9 cellular contexts compared by ENCODE assay signal in genomic region chr16:2884041-2884451, GRCh38. TPM values are rescaled to one million over a fixed set of nuclear protein-coding genes. Genes with fewer than 3 reads are reported as not detected.
A peak's percentile ranks its signal among the peaks of the same experiment; 100 is the strongest.
DNase-seq lines count a peak whose midpoint lies in the region; ATAC-seq, FAIRE-seq and TF ChIP-seq lines count a peak whose summit lies in the region.
"Had no signal": no experiment of that assay in that cellular context is flagged by ENCODE, and none has a peak within 500 bp of the region (broad histone marks: within the 10 kb centered on the region; RNA-seq: fewer than 3 reads in every experiment).

No MANE protein-coding gene starts in this region.

- peak overlapping the region; percentile 81 for H3K27ac Mint-ChIP-seq in astrocyte (ENCODE audit: unreplicated experiment)

- DNase-seq in heart right ventricle: no peak
- DNase-seq in Right ventricle myocardium superior: no peak
- no peak for DNase-seq in astrocyte (ENCODE audit: low read depth)
- peak; percentile 17 for DNase-seq in mesenchymal stem cell
- DNase-seq in aorta: peak in 1 of 2 donors; percentile 67
- no peak for DNase-seq in NCI-H82 (lab: John Stamatoyannopoulos, UW)
- DNase-seq in NCI-H1105 (lab: John Stamatoyannopoulos, UW): no peak

- H2BK5ac ChIP-seq in mesenchymal stem cell (ENCODE audit: low read depth, low read length, poor library complexity, severe bottlenecking): no peak overlapping the region

- H2BK12ac ChIP-seq in mesenchymal stem cell (ENCODE audit: low read length in 2 of 2): no peak overlapping the region

- H3K9me3 ChIP-seq in heart right ventricle (peaks cover 0 to 9% (median 0%) of the 10 kb centered on the region in 11 donors), astrocyte (ENCODE audit: insufficient read depth, low read depth, low read length) (peaks cover 3% of the 10 kb centered on the region), mesenchymal stem cell (ENCODE audit: control insufficient read depth, low read length) (no peaks in the 10 kb centered on the region), aorta (ENCODE audit: control insufficient read depth, low read length) (no peaks in the 10 kb centered on the region)

- peak overlapping the region; percentile 99 for H2AFZ ChIP-seq in astrocyte (ENCODE audit: low read depth, low read length)
- H2AFZ ChIP-seq in mesenchymal stem cell (ENCODE audit: low read depth, low read length): no peak overlapping the region

- H3K79me1 ChIP-seq in mesenchymal stem cell (replicated peaks; ENCODE audit: low read length, poor library complexity, severe bottlenecking): peaks cover 11% of the 10 kb centered on the region

- H3K27me3 ChIP-seq in heart right ventricle: no peaks in the 10 kb centered on the region
- H3K27me3 ChIP-seq in astrocyte (ENCODE audit: insufficient read depth, low read length): no peaks in the 10 kb centered on the region
- no peaks in the 10 kb centered on the region for H3K27me3 ChIP-seq in mesenchymal stem cell (ENCODE audit: control insufficient read depth in 1 of 2, insufficient read depth in 1 of 2, low read length in 2 of 2)
- no peaks in the 10 kb centered on the region for H3K27me3 ChIP-seq in aorta (ENCODE audit: control insufficient read depth in 1 of 2, insufficient read depth in 2 of 2, low read length in 1 of 2)

- peaks cover 3% of the 10 kb centered on the region for H3K36me3 Mint-ChIP-seq in astrocyte (ENCODE audit: low read depth, unreplicated experiment)

- H2BK15ac ChIP-seq in mesenchymal stem cell (ENCODE audit: low read depth, poor library complexity, severe bottlenecking): no peak overlapping the region

- peak overlapping the region in 1 of 2 experiments; percentile 76 for H3K18ac ChIP-seq in mesenchymal stem cell (ENCODE audit: low read depth in 1 of 2, low read length in 2 of 2)

- WGBS in heart right ventricle, 2 donors: 50 to 53% methylated on average over 18 of the region's 18 CpGs
- 73% methylated on average over 18 of the region's 18 CpGs for WGBS in mesenchymal stem cell
- WGBS in aorta, 2 donors: 54 to 64% methylated on average over 18 of the region's 18 CpGs

- intact Hi-C loops in heart right ventricle (cut with DNase I): no loop called here
- intact Hi-C loops in Right ventricle myocardium superior (cut with DNase I): no loop called here
- intact Hi-C loops in aorta (cut with DNase I): no loop called here

- no peak overlapping the region for H4K8ac ChIP-seq in mesenchymal stem cell (ENCODE audit: low read length)

- peak overlapping the region in 1 of 2 experiments; percentile 86 for H3K4ac ChIP-seq in mesenchymal stem cell (ENCODE audit: low read depth in 1 of 2, low read length in 2 of 2)

- TF ChIP-seq CTCF in heart right ventricle (IDR thresholded peaks at IDR 0.05): no peak
- TF ChIP-seq CTCF in astrocyte (IDR thresholded peaks at IDR 0.05; ENCODE audit: insufficient read depth, low read depth, low read length): no peak

- H3K4me3 ChIP-seq in heart right ventricle: peak overlapping the region; percentile 79 to 99 (median 93)
- H3K4me3 ChIP-seq in astrocyte (ENCODE audit: insufficient read depth, low read depth, low read length): peak overlapping the region; percentile 70
- peak overlapping the region; percentile 82 to 95 for H3K4me3 ChIP-seq in mesenchymal stem cell (ENCODE audit: insufficient read depth in 1 of 2, low read depth in 1 of 2, low read length in 2 of 2)
- H3K4me3 ChIP-seq in aorta (ENCODE audit: low read length in 2 of 2): peak overlapping the region; percentile 55 to 83

- H3K9me3 Mint-ChIP-seq in astrocyte (ENCODE audit: unreplicated experiment): peaks cover 5% of the 10 kb centered on the region

- H3K27me3 Mint-ChIP-seq in astrocyte (ENCODE audit: low read depth, unreplicated experiment): no peaks in the 10 kb centered on the region

- FAIRE-seq in astrocyte (lab: Jason Lieb, UNC): no peak

- H3K4me2 ChIP-seq in astrocyte (ENCODE audit: low read length) (peak overlapping the region; percentile 97), mesenchymal stem cell (ENCODE audit: low read length, poor library complexity, severe bottlenecking) (peak overlapping the region; percentile 93)

- peaks cover 6% of the 10 kb centered on the region for H4K20me1 ChIP-seq in astrocyte (ENCODE audit: insufficient read depth, low read length)

- H3K9ac ChIP-seq in astrocyte (ENCODE audit: low read length) (peak overlapping the region; percentile 94), mesenchymal stem cell (ENCODE audit: low read length) (peak overlapping the region; percentile 94)

- no peak overlapping the region for H4K91ac ChIP-seq in mesenchymal stem cell (ENCODE audit: low read length)

- H3K4me1 ChIP-seq in heart right ventricle (peaks cover 3 to 19% (median 12%) of the 10 kb centered on the region in 9 donors), astrocyte (ENCODE audit: insufficient read depth, low read length) (peaks cover 6% of the 10 kb centered on the region), mesenchymal stem cell (ENCODE audit: control insufficient read depth, insufficient read depth, low read depth, low read length) (peaks cover 14% of the 10 kb centered on the region), aorta (ENCODE audit: control insufficient read depth in 1 of 2, insufficient read depth in 2 of 2, low read length in 2 of 2) (no peaks in the 10 kb centered on the region)

- H3K79me2 ChIP-seq in astrocyte (ENCODE audit: insufficient read depth, low read length): peaks cover 47% of the 10 kb centered on the region

- no peak overlapping the region for H2BK120ac ChIP-seq in mesenchymal stem cell (ENCODE audit: low read depth, low read length)

- H3K27ac ChIP-seq in heart right ventricle (peak overlapping the region in 9 of 10 donors; percentile 96 to 99 (median 98)), astrocyte (ENCODE audit: low read depth, low read length) (peak overlapping the region; percentile 81), mesenchymal stem cell (ENCODE audit: low read length, poor library complexity, severe bottlenecking) (no peak overlapping the region), aorta (ENCODE audit: low read depth in 1 of 2, low read length in 2 of 2) (no peak overlapping the region)

- H3K23ac ChIP-seq in mesenchymal stem cell (ENCODE audit: low read length in 2 of 2): peak overlapping the region in 1 of 2 experiments; percentile 59

- H3K4me3 Mint-ChIP-seq in astrocyte (ENCODE audit: unreplicated experiment): peak overlapping the region; percentile 91

- ATAC-seq in heart right ventricle: no peak
- ATAC-seq in Right ventricle myocardium superior (ENCODE audit: poor library complexity): no peak
- no peak for ATAC-seq in aorta (ENCODE audit: low FRiP score)
- ATAC-seq in HG03045 (IDR thresholded peaks at IDR 0.05; ENCODE audit: unreplicated experiment): no peak

- peak overlapping the region in 1 of 2 experiments; percentile 57 for H3K14ac ChIP-seq in mesenchymal stem cell (ENCODE audit: low read length in 2 of 2)

- H3K36me3 ChIP-seq in heart right ventricle: peaks cover 0 to 12% (median 0%) of the 10 kb centered on the region in 9 donors
- H3K36me3 ChIP-seq in astrocyte (ENCODE audit: insufficient read depth, low read length): no peaks in the 10 kb centered on the region
- peaks cover 0 to 3% of the 10 kb centered on the region in 2 experiments for H3K36me3 ChIP-seq in mesenchymal stem cell (ENCODE audit: control insufficient read depth in 1 of 2, insufficient read depth in 2 of 2, low read depth in 1 of 2, low read length in 2 of 2)
- H3K36me3 ChIP-seq in aorta (ENCODE audit: control insufficient read depth in 1 of 2, insufficient read depth in 2 of 2, low read length in 1 of 2): no peaks in the 10 kb centered on the region

- no peak overlapping the region for H2AK5ac ChIP-seq in mesenchymal stem cell (ENCODE audit: low read length, severe bottlenecking)

- H3K4me1 Mint-ChIP-seq in astrocyte (ENCODE audit: low read depth, unreplicated experiment): no peaks in the 10 kb centered on the region

RNA-seq across cellular contexts. Expression of gene FLYWCH2, which starts 1.0 kb away (rescaled TPM):
- total RNA-seq in heart right ventricle: 10 to 100 TPM; 18.1 to 28.9 (median 21.9) TPM
- polyA plus RNA-seq in heart right ventricle: 10 to 100 TPM; 36.8 to 65.7 TPM
- 27.9 TPM for total RNA-seq in Right ventricle myocardium superior
- total RNA-seq in astrocyte: 36.5 and 40.7 TPM in 2 replicates
- polyA plus RNA-seq in mesenchymal stem cell (2013, experiment 1 of 2): 32.0 TPM
- 33.1 TPM for polyA plus RNA-seq in mesenchymal stem cell (2013, experiment 2 of 2)
- 10 to 100 TPM; 11.5 to 14.6 TPM for total RNA-seq in aorta
- 10 to 100 TPM; 18.8 to 32.6 TPM for polyA plus RNA-seq in aorta

RNA-seq across cellular contexts. Expression of gene PRSS22, which starts 26.1 kb away (rescaled TPM):
- under 1 TPM in 1 of 10 donors, not detected in 9; 0.21 TPM for total RNA-seq in heart right ventricle
- not detected for polyA plus RNA-seq in heart right ventricle
- not detected for total RNA-seq in Right ventricle myocardium superior
- total RNA-seq in astrocyte: 0.58 and 1.5 TPM in 2 replicates
- polyA plus RNA-seq in mesenchymal stem cell (2013, experiment 1 of 2): not detected
- not detected for polyA plus RNA-seq in mesenchymal stem cell (2013, experiment 2 of 2)
- not detected for total RNA-seq in aorta
- polyA plus RNA-seq in aorta: 1 to 10 TPM in 1 of 2 donors, under 1 TPM in 1; 0.31 to 1.5 TPM
- total RNA-seq: SK-MEL-5 had no signal

RNA-seq across cellular contexts. Expression of gene FLYWCH1, which starts 27.7 kb away (rescaled TPM):
- total RNA-seq in heart right ventricle: 10 to 100 TPM; 27.1 to 42.3 (median 32.8) TPM
- polyA plus RNA-seq in heart right ventricle: 10 to 100 TPM; 22.1 to 41.0 TPM
- total RNA-seq in Right ventricle myocardium superior: 36.8 TPM
- 53.4 and 58.9 TPM in 2 replicates for total RNA-seq in astrocyte
- polyA plus RNA-seq in mesenchymal stem cell (2013, experiment 1 of 2): 18.4 TPM
- polyA plus RNA-seq in mesenchymal stem cell (2013, experiment 2 of 2): 17.3 TPM
- 10 to 100 TPM; 40.6 to 72.4 TPM for total RNA-seq in aorta
- 100 to 1,000 TPM in 1 of 2 donors, 10 to 100 TPM in 1; 24.2 to 103 TPM for polyA plus RNA-seq in aorta

RNA-seq across cellular contexts. Expression of gene ZG16B, which starts 53.9 kb away (rescaled TPM):
- under 1 TPM in 2 of 10 donors, not detected in 8; 0.44 to 0.88 TPM for total RNA-seq in heart right ventricle
- under 1 TPM in 1 of 2 donors, not detected in 1; 0.07 TPM for polyA plus RNA-seq in heart right ventricle
- not detected for total RNA-seq in Right ventricle myocardium superior
- total RNA-seq in astrocyte: not detected in 2 replicates
- polyA plus RNA-seq in mesenchymal stem cell (2013, experiment 1 of 2): 2.2 TPM
- 2.3 TPM for polyA plus RNA-seq in mesenchymal stem cell (2013, experiment 2 of 2)
- under 1 TPM in 1 of 2 donors, not detected in 1; 0.48 TPM for total RNA-seq in aorta
- 1 to 10 TPM in 1 of 2 donors, not detected in 1; 4.8 TPM for polyA plus RNA-seq in aorta
- total RNA-seq: SK-MEL-5 had no signal

Comparison
In these comparisons a context has a peak if more than half of its experiments do, and no peak if none do; other contexts are left out.
1. H3K27ac ChIP-seq: peak in heart right ventricle (9 of 10) and astrocyte (single experiment); none in mesenchymal stem cell (single experiment) and aorta (0 of 2).
2. Peak in every context shown above with its lines, with median percentiles within 50 percentile points of each other: H3K4me3 ChIP-seq.